Comparison of ENCODE assay signal across 11 cellular contexts in genomic region chr10:63114031-63114814, GRCh38. TPM values are rescaled to one million over a fixed set of nuclear protein-coding genes. Genes with fewer than 3 reads are reported as not detected.
DNase-seq lines count a peak whose midpoint lies in the region; ATAC-seq and TF ChIP-seq lines count a peak whose summit lies in the region.
"Had no signal": no experiment of that assay in that cellular context is flagged by ENCODE, and none has a peak within 500 bp of the region (broad histone marks: within the 10 kb centered on the region; RNA-seq: fewer than 3 reads in every experiment).

No MANE protein-coding gene starts in this region.

- peaks cover 0 to 3% (median 0%) of the 10 kb centered on the region in 11 donors for H3K9me3 Mint-ChIP-seq in naive thymus-derived CD4-positive, alpha-beta T cell
- H3K9me3 Mint-ChIP-seq: central memory CD8-positive, alpha-beta T cell had no signal

- DNase-seq in EL (peak; percentile 72), RPMI7951 (ENCODE audit: low read depth) (peak; percentile 71), foreskin fibroblast (peak; percentile 74 to 92), renal cortical epithelial cell (ENCODE audit: low read depth) (peak; percentile 84), DMS79 treated with DMSO at 0.1 percent for 48 hours (lab: John Stamatoyannopoulos, UW) (no peak), pons (ENCODE audit: low spot score) (no peak), NCI-H526 (lab: John Stamatoyannopoulos, UW) (no peak)
- DNase-seq in naive thymus-derived CD4-positive, alpha-beta T cell, result no peak
- DNase-seq: NCI-H1436, WERI-Rb-1 had no signal

- POLR2A ChIA-PET in naive thymus-derived CD4-positive, alpha-beta T cell (lab: Charles Lee), result no interaction called here

- no peaks in the 10 kb centered on the region for H3K27me3 ChIP-seq in naive thymus-derived CD4-positive, alpha-beta T cell (ENCODE audit: control insufficient read depth in 2 of 2, insufficient read depth in 2 of 2, low read length in 2 of 2)

- ATAC-seq in naive thymus-derived CD4-positive, alpha-beta T cell, result no peak

- no peaks in the 10 kb centered on the region for H3K4me1 ChIP-seq in naive thymus-derived CD4-positive, alpha-beta T cell (ENCODE audit: control insufficient read depth in 2 of 2, insufficient read depth in 2 of 2, low read length in 2 of 2)

- H3K27me3 Mint-ChIP-seq in naive thymus-derived CD4-positive, alpha-beta T cell, result peaks cover 0 to 12% (median 5%) of the 10 kb centered on the region in 5 donors

- H3K4me1 Mint-ChIP-seq in naive thymus-derived CD4-positive, alpha-beta T cell, result no peaks in the 10 kb centered on the region
- H3K4me1 Mint-ChIP-seq: central memory CD8-positive, alpha-beta T cell had no signal

- no peak overlapping the region for H3K27ac ChIP-seq in naive thymus-derived CD4-positive, alpha-beta T cell (ENCODE audit: low read depth, low read length)
- H3K27ac ChIP-seq: WERI-Rb-1 had no signal

- intact Hi-C loops in naive thymus-derived CD4-positive, alpha-beta T cell (cut with micrococcal nuclease), result no loop called here

- CTCF ChIA-PET in naive thymus-derived CD4-positive, alpha-beta T cell (lab: Charles Lee), result no interaction called here

- no peak overlapping the region for H3K27ac Mint-ChIP-seq in naive thymus-derived CD4-positive, alpha-beta T cell

- no peak for TF ChIP-seq CTCF in foreskin fibroblast (IDR thresholded peaks at IDR 0.05; ENCODE audit: low read depth, low read length)

- no peak overlapping the region for H3K4me3 ChIP-seq in foreskin fibroblast (ENCODE audit: low read depth in 1 of 2, low read length in 2 of 2)
- H3K4me3 ChIP-seq in naive thymus-derived CD4-positive, alpha-beta T cell (ENCODE audit: low read length), result no peak overlapping the region

- H3K4me3 Mint-ChIP-seq in naive thymus-derived CD4-positive, alpha-beta T cell, result no peak overlapping the region
- H3K4me3 Mint-ChIP-seq: central memory CD8-positive, alpha-beta T cell had no signal

- no peaks in the 10 kb centered on the region for H3K36me3 ChIP-seq in naive thymus-derived CD4-positive, alpha-beta T cell (ENCODE audit: control insufficient read depth in 2 of 3, insufficient read depth in 3 of 3, low read length in 3 of 3)
- H3K36me3 ChIP-seq: WERI-Rb-1 had no signal

- no peaks in the 10 kb centered on the region for H3K36me3 Mint-ChIP-seq in naive thymus-derived CD4-positive, alpha-beta T cell

- H3K9me3 ChIP-seq in naive thymus-derived CD4-positive, alpha-beta T cell (ENCODE audit: control insufficient read depth in 2 of 3, low read length in 3 of 3), result no peaks in the 10 kb centered on the region

RNA-seq across cellular contexts. Expression of gene NRBF2, which starts 18.9 kb away (rescaled TPM):
- 18.0 and 25.6 TPM in 2 replicates for total RNA-seq in RPMI7951 (2014; rRNA removed; shearing (Covaris generic))
- total RNA-seq in renal cortical epithelial cell, result 33.9 and 41.5 TPM in 2 replicates
- total RNA-seq in naive thymus-derived CD4-positive, alpha-beta T cell, result 10 to 100 TPM; 14.5 to 26.0 (median 19.2) TPM
- polyA plus RNA-seq in naive thymus-derived CD4-positive, alpha-beta T cell, result 10 to 100 TPM; 15.8 to 27.0 TPM

Comparison
In these comparisons a context has a peak if more than half of its experiments do, and no peak if none do; other contexts are left out.
1. DNase-seq: peak in EL (single experiment), RPMI7951 (single experiment), foreskin fibroblast (2 of 2) and renal cortical epithelial cell (single experiment); none in naive thymus-derived CD4-positive, alpha-beta T cell (0 of 9), DMS79 treated with DMSO at 0.1 percent for 48 hours (single experiment), pons (single experiment) and NCI-H526 (0 of 2).